ENCODE assay signal across 27 cellular contexts in genomic region chr15:76320012-76320411, GRCh38. TPM values are rescaled to one million over a fixed set of nuclear protein-coding genes. Genes with fewer than 3 reads are reported as not detected.
"Had no signal": no experiment of that assay in that cellular context is flagged by ENCODE, and none has a peak within 500 bp of the region (broad histone marks: within the 10 kb centered on the region; RNA-seq: fewer than 3 reads in every experiment).

No MANE protein-coding gene starts in this region.

- FAIRE-seq: endometrium, islet of Langerhans, keratinocyte had no signal

- H3K4me1 ChIP-seq: colonic mucosa, esophagus squamous epithelium, gastrocnemius medialis, left lung, lower lobe of right lung had no signal

- H3K36me3 ChIP-seq: colonic mucosa, esophagus squamous epithelium, gastrocnemius medialis, heart right ventricle, left lung, lower lobe of right lung had no signal

- H3K4me3 ChIP-seq: colonic mucosa, esophagus squamous epithelium, gastrocnemius medialis, heart right ventricle, left lung, lower lobe of right lung, mucosa of descending colon had no signal

- DNase-seq: colonic mucosa; cortex of kidney; effector CD8-positive, alpha-beta T cell; effector memory CD8-positive, alpha-beta T cell; endodermal cell; erythroblast; esophagus squamous epithelium; foreskin fibroblast; foreskin melanocyte; gastrocnemius medialis; glutamatergic neuron; head of caudate nucleus; heart right ventricle; hippocampal formation; left cardiac atrium; left lung; left ventricle myocardium superior; lower lobe of right lung; mesenchymal stem cell; mucosa of descending colon; naive B cell had no signal

- H3K9me3 ChIP-seq: colonic mucosa, esophagus squamous epithelium, gastrocnemius medialis, heart right ventricle, left lung, lower lobe of right lung, mucosa of descending colon had no signal

- H3K27me3 ChIP-seq: colonic mucosa had no signal

- H3K27ac ChIP-seq: colonic mucosa, epithelial cell of prostate, esophagus squamous epithelium, gastrocnemius medialis, heart right ventricle, left lung, lower lobe of right lung had no signal

- ATAC-seq: effector memory CD8-positive, alpha-beta T cell; esophagus mucosa; gastrocnemius medialis; heart right ventricle; left cardiac atrium; left lung; left ventricle myocardium superior; lower lobe of right lung; mucosa of descending colon had no signal

RNA-seq across cellular contexts. Expression of gene ISL2, which starts 16.6 kb away (rescaled TPM):
- total RNA-seq: esophagus mucosa, gastrocnemius medialis, left cardiac atrium, left ventricle myocardium superior, lower leg skin had no signal
- polyA plus RNA-seq: heart right ventricle, keratinocyte had no signal
